ENCODE assay signal across 8 cellular contexts in genomic region chr10:23094786-23095403, GRCh38. TPM values are rescaled to one million over a fixed set of nuclear protein-coding genes. Genes with fewer than 3 reads are reported as not detected.
A peak's percentile ranks its signal among the peaks of the same experiment; 100 is the strongest.
DNase-seq lines count a peak whose midpoint lies in the region; ATAC-seq, FAIRE-seq and TF ChIP-seq lines count a peak whose summit lies in the region.

No MANE protein-coding gene starts in this region.

- DNase-seq in AG04449 (ENCODE audit: low read depth, low spot score) (no peak), chondrocyte (ENCODE audit: low spot score) (no peak), HTR-8/SVneo (ENCODE audit: insufficient read length, low spot score) (no peak), GM13977 (ENCODE audit: low spot score) (no peak), kidney tubule cell (ENCODE audit: low spot score) (no peak)
- no peak for DNase-seq in natural killer cell treated with Interleukin-12 subunit alpha and Interleukin-12 subunit beta and Interleukin-15 and Interleukin-18, amount 100 ng/mL, for 72 hours (ENCODE audit: low spot score)

- H3K27me3 Mint-ChIP-seq in IgD-negative memory B cell = no peaks in the 10 kb centered on the region
- H3K27me3 Mint-ChIP-seq in chondrocyte (ENCODE audit: low read depth) = no peaks in the 10 kb centered on the region
- H3K27me3 Mint-ChIP-seq in natural killer cell treated with Interleukin-12 subunit alpha and Interleukin-12 subunit beta and Interleukin-15 and Interleukin-18, amount 100 ng/mL, for 72 hours = no peaks in the 10 kb centered on the region

- FAIRE-seq in HTR-8/SVneo (lab: Jason Lieb, UNC) = no peak

- H3K36me3 Mint-ChIP-seq in IgD-negative memory B cell (no peaks in the 10 kb centered on the region), chondrocyte (ENCODE audit: low read depth) (no peaks in the 10 kb centered on the region)
- no peaks in the 10 kb centered on the region for H3K36me3 Mint-ChIP-seq in natural killer cell treated with Interleukin-12 subunit alpha and Interleukin-12 subunit beta and Interleukin-15 and Interleukin-18, amount 100 ng/mL, for 72 hours

- peak overlapping the region; percentile 2 to 92 (median 64) for H3K27ac Mint-ChIP-seq in IgD-negative memory B cell
- no peak overlapping the region for H3K27ac Mint-ChIP-seq in chondrocyte (ENCODE audit: unreplicated experiment)
- peak overlapping the region; percentile 47 to 82 for H3K27ac Mint-ChIP-seq in natural killer cell treated with Interleukin-12 subunit alpha and Interleukin-12 subunit beta and Interleukin-15 and Interleukin-18, amount 100 ng/mL, for 72 hours

- H3K9me3 Mint-ChIP-seq in IgD-negative memory B cell = peaks cover 2 to 17% (median 2%) of the 10 kb centered on the region in 3 donors
- peaks cover 13% of the 10 kb centered on the region for H3K9me3 Mint-ChIP-seq in chondrocyte (ENCODE audit: low read depth)
- no peaks in the 10 kb centered on the region for H3K9me3 Mint-ChIP-seq in natural killer cell treated with Interleukin-12 subunit alpha and Interleukin-12 subunit beta and Interleukin-15 and Interleukin-18, amount 100 ng/mL, for 72 hours

- peaks cover 9 to 25% (median 19%) of the 10 kb centered on the region in 3 donors for H3K4me1 Mint-ChIP-seq in IgD-negative memory B cell
- H3K4me1 Mint-ChIP-seq in chondrocyte (ENCODE audit: low read depth) = peaks cover 19% of the 10 kb centered on the region
- peaks cover 25 to 30% of the 10 kb centered on the region in 2 donors for H3K4me1 Mint-ChIP-seq in natural killer cell treated with Interleukin-12 subunit alpha and Interleukin-12 subunit beta and Interleukin-15 and Interleukin-18, amount 100 ng/mL, for 72 hours (ENCODE audit: low read depth in 2 of 2)

- H3K4me3 Mint-ChIP-seq in IgD-negative memory B cell (peak overlapping the region; percentile 39 to 90 (median 82)), chondrocyte (ENCODE audit: unreplicated experiment) (peak overlapping the region; percentile 58)
- peak overlapping the region; percentile 94 for H3K4me3 Mint-ChIP-seq in natural killer cell treated with Interleukin-12 subunit alpha and Interleukin-12 subunit beta and Interleukin-15 and Interleukin-18, amount 100 ng/mL, for 72 hours

- CTCF ChIA-PET in AG04449 (lab: Yijun Ruan, JAX) = no interaction called here

- in situ Hi-C loops in GM13977 (cut with MboI; ENCODE audit: low pct_unique_long_range_greater_than_20kb, low sequenced_read_pairs, unreplicated experiment) = no loop called here

- TF ChIP-seq CTCF in AG04449 (IDR thresholded peaks at IDR 0.05; ENCODE audit: insufficient read depth, low read length, missing control alignments) = no peak
- no peak for TF ChIP-seq CTCF in chondrocyte (IDR thresholded peaks at IDR 0.05)
- TF ChIP-seq CTCF in GM13977 (IDR thresholded peaks at IDR 0.05; ENCODE audit: extremely low read depth, insufficient read depth, missing control alignments) = no peak

- ATAC-seq in natural killer cell treated with Interleukin-12 subunit alpha and Interleukin-12 subunit beta and Interleukin-15 and Interleukin-18, amount 100 ng/mL, for 72 hours = no peak
- no peak for ATAC-seq in GM19324 (IDR thresholded peaks at IDR 0.05; ENCODE audit: low FRiP score, unreplicated experiment)

- peak overlapping the region; percentile 68 for H3K4me3 ChIP-seq in AG04449 (ENCODE audit: low read depth, low read length)

- POLR2A ChIA-PET in AG04449 (lab: Yijun Ruan, JAX) = no interaction called here

RNA-seq across cellular contexts. Expression of gene MSRB2, which starts 0.5 kb away (rescaled TPM):
- 5.7 TPM for polyA plus RNA-seq in IgD-negative memory B cell
- 14.9 to 18.6 TPM (median 18.4 TPM) in 3 replicates for total RNA-seq in chondrocyte
- total RNA-seq in natural killer cell treated with Interleukin-12 subunit alpha and Interleukin-12 subunit beta and Interleukin-15 and Interleukin-18, amount 100 ng/mL, for 72 hours = 10 to 100 TPM in 1 of 2 donors, 1 to 10 TPM in 1; 6.5 to 10.7 TPM
